In genomic region chr3:146881366-146881765, GRCh38 we compare ENCODE assay signal across 29 cellular contexts.
"Had no signal": no experiment of that assay in that cellular context is flagged by ENCODE, and none has a peak within 500 bp of the region (broad histone marks: within the 10 kb centered on the region; RNA-seq: fewer than 3 reads in every experiment).

No MANE protein-coding gene starts in this region.

- H3K36me3 ChIP-seq: brain microvascular endothelial cell had no signal

- FAIRE-seq: colon had no signal

- H3K4me1 Mint-ChIP-seq: activated B cell treated with CpG ODN at 0.5 μM for 24 hours had no signal

- H3K36me3 Mint-ChIP-seq: activated CD4-positive, alpha-beta memory T cell treated with anti-CD3 and anti-CD28 coated beads for 36 hours; activated naive CD4-positive, alpha-beta T cell treated with anti-CD3 and anti-CD28 coated beads, Interleukin-2, amount 50 U/mL, for 72 hours had no signal

- H3K27me3 Mint-ChIP-seq: activated B cell treated with CpG ODN at 0.5 μM for 24 hours; activated CD4-positive, alpha-beta memory T cell treated with anti-CD3 and anti-CD28 coated beads for 36 hours had no signal

- DNase-seq: activated B cell treated with CpG ODN at 0.5 μM for 24 hours; activated CD4-positive, alpha-beta memory T cell treated with anti-CD3 and anti-CD28 coated beads for 36 hours; activated CD4-positive, alpha-beta T cell treated with anti-CD3 and anti-CD28 coated beads for 4 hours; activated CD4-positive, alpha-beta T cell treated with anti-CD3 and anti-CD28 coated beads, Interleukin-2, amount 50 U/mL, for 1 hour; activated CD4-positive, CD25-positive, alpha-beta regulatory T cell treated with anti-CD3 and anti-CD28 coated beads, Interleukin-2, amount 50 U/mL, for 72 hours; activated CD8-positive, alpha-beta memory T cell treated with anti-CD3 and anti-CD28 coated beads, Interleukin-2, amount 50 U/mL, for 4 hours; activated gamma-delta T cell treated with Interleukin-2 at 50 U/mL for 16 hours; activated naive CD4-positive, alpha-beta T cell treated with anti-CD3 and anti-CD28 coated beads for 36 hours; activated T-cell treated with anti-CD3 and anti-CD28 coated beads for 4 hours; activated T-cell treated with anti-CD3 and anti-CD28 coated beads, Interleukin-2, amount 50 U/mL, for 4 hours; brain microvascular endothelial cell; central memory CD4-positive, alpha-beta T cell; Karpas-422; NCI-H187 treated with DMSO at 0.1 percent for 48 hours; NCI-H2081; NCI-H510A; NCI-H526; NCI-H748 treated with DMSO at 0.1 percent for 48 hours; NK-92 treated with Interleukin-12 subunit alpha and Interleukin-12 subunit beta, amount 100 ng/mL, for 24 hours; OCI-M1; Right ventricle myocardium superior; SW 1271; T-helper 1 cell; T-helper 2 cell; T-helper 9 cell had no signal

- H3K9me3 Mint-ChIP-seq: activated B cell treated with CpG ODN at 0.5 μM for 24 hours; activated T-cell treated with anti-CD3 and anti-CD28 coated beads, Interleukin-2, amount 50 U/mL, for 4 hours had no signal

- H3K27ac Mint-ChIP-seq: activated B cell treated with CpG ODN at 0.5 μM for 24 hours; activated CD4-positive, alpha-beta memory T cell treated with anti-CD3 and anti-CD28 coated beads for 36 hours; activated naive CD4-positive, alpha-beta T cell treated with anti-CD3 and anti-CD28 coated beads for 36 hours; activated naive CD4-positive, alpha-beta T cell treated with anti-CD3 and anti-CD28 coated beads, Interleukin-2, amount 50 U/mL, for 72 hours; activated T-helper 1 cell treated with anti-CD3 and anti-CD28 coated beads, Interleukin-12 subunit alpha, Interleukin-12 subunit beta, Interleukin-2, Interleukin-4 antibody, amounts not matched to agents 30 ng/mL and 10 ng/mL and 1 ng/mL, durations not matched to agents 14 hours and 24 hours and 36 hours had no signal

- H3K4me3 Mint-ChIP-seq: activated B cell treated with CpG ODN at 0.5 μM for 24 hours; activated CD4-positive, alpha-beta memory T cell treated with anti-CD3 and anti-CD28 coated beads for 36 hours; activated naive CD4-positive, alpha-beta T cell treated with anti-CD3 and anti-CD28 coated beads for 36 hours; activated T-cell treated with anti-CD3 and anti-CD28 coated beads, Interleukin-2, amount 50 U/mL, for 4 hours; activated T-helper 1 cell treated with anti-CD3 and anti-CD28 coated beads, Interleukin-12 subunit alpha, Interleukin-12 subunit beta, Interleukin-2, Interleukin-4 antibody, amounts not matched to agents 30 ng/mL and 10 ng/mL and 1 ng/mL, durations not matched to agents 14 hours and 24 hours and 36 hours had no signal

- ATAC-seq: activated naive CD4-positive, alpha-beta T cell treated with anti-CD3 and anti-CD28 coated beads, Interleukin-2, amount 50 U/mL, for 72 hours; activated T-cell treated with anti-CD3 and anti-CD28 coated beads, Interleukin-2, amount 50 U/mL, for 4 hours had no signal

- H3K27me3 ChIP-seq: brain microvascular endothelial cell had no signal

- H3K27ac ChIP-seq: brain microvascular endothelial cell, VCaP had no signal
